ENCODE assay signal across 8 cellular contexts in genomic region chr19:54674021-54674617, GRCh38. TPM values are rescaled to one million over a fixed set of nuclear protein-coding genes. Genes with fewer than 3 reads are reported as not detected.
DNase-seq lines count a peak whose midpoint lies in the region; ATAC-seq and TF ChIP-seq lines count a peak whose summit lies in the region.

No MANE protein-coding gene starts in this region.

- H3K9me3 Mint-ChIP-seq in Calu3 (ENCODE audit: low read depth, unreplicated experiment): no peaks in the 10 kb centered on the region

- ATAC-seq in GM19455 (IDR thresholded peaks at IDR 0.05; ENCODE audit: unreplicated experiment): no peak
- ATAC-seq in HG02870 (IDR thresholded peaks at IDR 0.05; ENCODE audit: unreplicated experiment): no peak
- ATAC-seq in Right ventricle myocardium inferior: no peak

- DNase-seq in Calu3 (peak; percentile 28), HuH-7 (ENCODE audit: low spot score) (peak; percentile 28), RPMI7951 (ENCODE audit: low read depth) (peak; percentile 24), foreskin melanocyte (peak; percentile 7), nucleus accumbens (lab: John Stamatoyannopoulos, UW) (no peak), Right ventricle myocardium inferior (ENCODE audit: missing footprints) (no peak)

- TF ChIP-seq CTCF in Calu3 (IDR thresholded peaks at IDR 0.05; ENCODE audit: unreplicated experiment): peak; percentile 79

- CTCF ChIA-PET in Calu3 (lab: Charles Lee): interaction anchor here (0.8 to 2.3 kb wide), 3 partner anchors 9 to 201 kb away, joined by 3 to 10 read pairs (median 3); partner anchors contain the start of gene CDC42EP5

- H3K27ac Mint-ChIP-seq in Calu3 (ENCODE audit: unreplicated experiment): no peak overlapping the region

- intact Hi-C loops in Calu3 (cut with micrococcal nuclease; ENCODE audit: unreplicated experiment) (no loop called here), Right ventricle myocardium inferior (cut with DNase I) (loop anchor here (10.0 kb wide), 1 partner anchor 199 kb away; the partner anchor contains the start of gene CDC42EP5)

- no peaks in the 10 kb centered on the region for H3K4me1 Mint-ChIP-seq in Calu3 (ENCODE audit: low read depth, unreplicated experiment)

- H3K36me3 Mint-ChIP-seq in Calu3 (ENCODE audit: insufficient read depth, unreplicated experiment): no peaks in the 10 kb centered on the region

- H3K27me3 Mint-ChIP-seq in Calu3 (ENCODE audit: unreplicated experiment): peaks cover 53% of the 10 kb centered on the region

- BruUV-seq in Calu3 (replicated peaks; lab: Mats Ljungman, UMichigan): no TSS peak

- no peak overlapping the region for H3K4me3 Mint-ChIP-seq in Calu3 (ENCODE audit: low read depth, unreplicated experiment)

RNA-seq across cellular contexts. Expression of gene LILRB4, which starts 11.3 kb away (rescaled TPM):
- total RNA-seq in Calu3 (2022) (not detected in 2 replicates), Right ventricle myocardium inferior (5.0 TPM)
- total RNA-seq in RPMI7951 (2014; rRNA removed; shearing (Covaris generic)): not detected in 2 replicates

RNA-seq across cellular contexts. Expression of gene LILRB1, which starts 43.8 kb away (rescaled TPM):
- not detected in 2 replicates for total RNA-seq in Calu3 (2022)
- not detected in 2 replicates for total RNA-seq in RPMI7951 (2014; rRNA removed; shearing (Covaris generic))
- total RNA-seq in Right ventricle myocardium inferior: 1.8 TPM

RNA-seq across cellular contexts. Expression of gene KIR3DL3, which starts 50.1 kb away (rescaled TPM):
- total RNA-seq in Calu3 (2022) (not detected in 2 replicates), Right ventricle myocardium inferior (not detected)
- not detected in 2 replicates for total RNA-seq in RPMI7951 (2014; rRNA removed; shearing (Covaris generic))

Comparison
In these comparisons a context has a peak if more than half of its experiments do, and no peak if none do; other contexts are left out.
1. DNase-seq: peak in Calu3 (single experiment), HuH-7 (single experiment), RPMI7951 (single experiment) and foreskin melanocyte (single experiment); none in nucleus accumbens (0 of 56) and Right ventricle myocardium inferior (single experiment).